ENCODE assay signal across 30 cellular contexts in the genomic region with DNA sequence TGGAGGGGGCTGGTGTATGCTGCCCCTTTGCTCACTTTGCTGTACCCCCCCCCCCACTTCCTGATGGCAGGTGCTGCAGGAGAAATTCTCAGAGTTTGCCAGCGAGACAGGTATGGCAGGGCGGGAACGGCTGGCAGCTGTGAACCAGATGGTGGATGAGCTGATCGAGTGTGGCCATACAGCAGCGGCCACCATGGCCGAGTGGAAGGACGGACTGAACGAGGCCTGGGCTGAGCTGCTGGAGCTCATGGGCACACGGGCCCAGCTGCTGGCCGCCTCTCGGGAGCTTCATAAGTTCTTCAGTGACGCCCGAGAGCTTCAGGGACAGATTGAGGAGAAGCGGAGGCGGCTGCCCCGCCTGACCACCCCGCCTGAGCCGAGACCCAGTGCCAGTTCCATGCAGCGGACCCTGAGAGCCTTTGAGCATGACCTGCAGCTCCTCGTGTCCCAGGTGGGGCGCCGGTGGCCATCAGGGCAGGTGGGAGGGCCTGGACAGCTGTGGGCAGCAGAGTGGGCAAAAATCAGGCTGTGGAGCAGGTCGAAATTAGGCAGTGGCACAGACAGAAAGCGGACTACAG.
"Had no signal": no experiment of that assay in that cellular context is flagged by ENCODE, and none has a peak within 500 bp of the region (broad histone marks: within the 10 kb centered on the region; RNA-seq: fewer than 3 reads in every experiment).

No MANE protein-coding gene starts in this region.

- H3K36me3 Mint-ChIP-seq: activated naive CD8-positive, alpha-beta T cell treated with anti-CD3 and anti-CD28 coated beads for 36 hours had no signal

- H3K4me3 ChIP-seq: adrenal gland, body of pancreas, esophagus muscularis mucosa, gastrocnemius medialis had no signal

- DNase-seq: activated B cell treated with CpG ODN at 0.5 μM for 24 hours; activated CD4-positive, alpha-beta T cell treated with anti-CD3 and anti-CD28 coated beads for 48 hours; activated CD4-positive, alpha-beta T cell treated with anti-CD3 and anti-CD28 coated beads, Interleukin-2, amount 50 U/mL, for 1 hour; activated CD4-positive, alpha-beta T cell treated with anti-CD3 and anti-CD28 coated beads, Interleukin-2, amount 50 U/mL, for 48 hours; activated CD8-positive, alpha-beta memory T cell treated with anti-CD3 and anti-CD28 coated beads for 24 hours; activated CD8-positive, alpha-beta T cell treated with anti-CD3 and anti-CD28 coated beads for 36 hours; activated effector memory CD4-positive, alpha-beta T cell treated with anti-CD3 and anti-CD28 coated beads, Interleukin-2, amount 50 U/mL, for 16 hours; activated naive CD4-positive, alpha-beta T cell treated with anti-CD3 and anti-CD28 coated beads for 36 hours; activated naive CD8-positive, alpha-beta T cell treated with anti-CD3 and anti-CD28 coated beads for 36 hours; activated naive CD8-positive, alpha-beta T cell treated with anti-CD3 and anti-CD28 coated beads, Interleukin-2, amount 50 U/mL, for 24 hours; activated T-cell treated with anti-CD3 and anti-CD28 coated beads, Interleukin-2, amount 50 U/mL, for 48 hours; adrenal gland; amygdala; aorta; body of pancreas; caudate nucleus; effector CD8-positive, alpha-beta T cell; erythroblast; foreskin keratinocyte; gastrocnemius medialis; T-helper 1 cell; T-helper 17 cell; T1000; WERI-Rb-1 had no signal

- H3K9me3 ChIP-seq: adrenal gland, body of pancreas, esophagus muscularis mucosa, gastrocnemius medialis had no signal

- H3K4me1 Mint-ChIP-seq: activated B cell treated with CpG ODN at 0.5 μM for 24 hours had no signal

- H3K4me3 Mint-ChIP-seq: activated B cell treated with CpG ODN at 0.5 μM for 24 hours; activated CD8-positive, alpha-beta T cell treated with anti-CD3 and anti-CD28 coated beads for 36 hours; activated naive CD4-positive, alpha-beta T cell treated with anti-CD3 and anti-CD28 coated beads for 36 hours; activated naive CD4-positive, alpha-beta T cell treated with anti-CD3 and anti-CD28 coated beads, Interleukin-2, amount 50 U/mL, for 24 hours; activated naive CD8-positive, alpha-beta T cell treated with anti-CD3 and anti-CD28 coated beads for 36 hours; activated naive CD8-positive, alpha-beta T cell treated with anti-CD3 and anti-CD28 coated beads, Interleukin-2, amount 50 U/mL, for 24 hours; activated T-helper 1 cell treated with anti-CD3 and anti-CD28 coated beads, Interleukin-12 subunit alpha, Interleukin-12 subunit beta, Interleukin-2, Interleukin-4 antibody, amounts not matched to agents 30 ng/mL and 10 ng/mL and 1 ng/mL, durations not matched to agents 14 hours and 24 hours and 36 hours; T-helper 17 cell; T-helper 2 cell treated with Interferon-gamma antibody and Interleukin-4, amounts not matched to agents 5 μg/mL and 100 μg/mL, for 36 hours had no signal

- H3K4me1 ChIP-seq: adrenal gland, esophagus muscularis mucosa, foreskin keratinocyte, gastrocnemius medialis had no signal

- ATAC-seq: activated CD4-positive, CD25-positive, alpha-beta regulatory T cell treated with anti-CD3 and anti-CD28 coated beads, Interleukin-2, amount 50 U/mL, for 24 hours; activated CD8-positive, alpha-beta T cell treated with anti-CD3 and anti-CD28 coated beads for 36 hours; activated naive CD8-positive, alpha-beta T cell treated with anti-CD3 and anti-CD28 coated beads, Interleukin-2, amount 50 U/mL, for 24 hours; body of pancreas; foreskin keratinocyte; gastrocnemius medialis; T-helper 17 cell had no signal

- H3K36me3 ChIP-seq: adrenal gland, gastrocnemius medialis had no signal

- H3K27ac ChIP-seq: adrenal gland, body of pancreas, esophagus muscularis mucosa, foreskin keratinocyte, gastrocnemius medialis, WERI-Rb-1 had no signal

- H3K9me3 Mint-ChIP-seq: activated B cell treated with CpG ODN at 0.5 μM for 24 hours; activated CD8-positive, alpha-beta T cell treated with anti-CD3 and anti-CD28 coated beads for 36 hours; activated naive CD4-positive, alpha-beta T cell treated with anti-CD3 and anti-CD28 coated beads for 36 hours; activated naive CD4-positive, alpha-beta T cell treated with anti-CD3 and anti-CD28 coated beads, Interleukin-2, amount 50 U/mL, for 24 hours; activated naive CD8-positive, alpha-beta T cell treated with anti-CD3 and anti-CD28 coated beads for 36 hours; activated naive CD8-positive, alpha-beta T cell treated with anti-CD3 and anti-CD28 coated beads, Interleukin-2, amount 50 U/mL, for 24 hours; activated T-helper 1 cell treated with anti-CD3 and anti-CD28 coated beads, Interleukin-12 subunit alpha, Interleukin-12 subunit beta, Interleukin-2, Interleukin-4 antibody, amounts not matched to agents 30 ng/mL and 10 ng/mL and 1 ng/mL, durations not matched to agents 14 hours and 24 hours and 36 hours; activated T-helper 2 cell treated with anti-CD3 and anti-CD28 coated beads, Interferon-gamma antibody, Interleukin-2, Interleukin-4, amounts not matched to agents 10 μg/mL and 5 μg/mL and 100 μg/mL, durations not matched to agents 14 hours and 24 hours and 36 hours; T-helper 2 cell treated with Interferon-gamma antibody and Interleukin-4, amounts not matched to agents 5 μg/mL and 100 μg/mL, for 36 hours had no signal
